ENCODE assay signal across 10 cellular contexts in genomic region chr19:29084266-29084665, GRCh38.
A peak's percentile ranks its signal among the peaks of the same experiment; 100 is the strongest.
DNase-seq lines count a peak whose midpoint lies in the region; ATAC-seq, FAIRE-seq and TF ChIP-seq lines count a peak whose summit lies in the region.
"Had no signal": no experiment of that assay in that cellular context is flagged by ENCODE, and none has a peak within 500 bp of the region (broad histone marks: within the 10 kb centered on the region; RNA-seq: fewer than 3 reads in every experiment).

No MANE protein-coding gene starts in this region.

- no peaks in the 10 kb centered on the region for H3K9me3 Mint-ChIP-seq in T-helper 2 cell treated with Interferon-gamma antibody and Interleukin-4, amounts not matched to agents 5 μg/mL and 100 μg/mL, for 36 hours
- H3K9me3 Mint-ChIP-seq in activated T-cell treated with anti-CD3 and anti-CD28 coated beads, Interleukin-2, amount 50 U/mL, for 4 hours = no peaks in the 10 kb centered on the region

- TF ChIP-seq EP300 in A549 (IDR thresholded peaks at IDR 0.05) = no peak

- H3K4me2 ChIP-seq in A549 (no peak overlapping the region), DND-41 (ENCODE audit: insufficient read depth, low read length) (no peak overlapping the region), MM.1S (ENCODE audit: low read depth, low read length) (no peak overlapping the region)

- peak in 1 of 2 experiments; percentile 36; a peak in 1 of 5 replicates for TF ChIP-seq RAD21 in A549 (conservative IDR thresholded peaks at IDR 0.05 in 1 of 2, IDR thresholded peaks at IDR 0.05 in 1 of 2)

- no peaks in the 10 kb centered on the region for H3K36me3 Mint-ChIP-seq in T-helper 2 cell treated with Interferon-gamma antibody and Interleukin-4, amounts not matched to agents 5 μg/mL and 100 μg/mL, for 36 hours (ENCODE audit: low read depth)
- no peaks in the 10 kb centered on the region for H3K36me3 Mint-ChIP-seq in activated T-cell treated with anti-CD3 and anti-CD28 coated beads, Interleukin-2, amount 50 U/mL, for 4 hours (ENCODE audit: insufficient read depth)

- FAIRE-seq in A549 (lab: Jason Lieb, UNC) = peak; percentile 61

- H3K27me3 Mint-ChIP-seq in T-helper 2 cell treated with Interferon-gamma antibody and Interleukin-4, amounts not matched to agents 5 μg/mL and 100 μg/mL, for 36 hours (ENCODE audit: low read depth) = no peaks in the 10 kb centered on the region
- no peaks in the 10 kb centered on the region for H3K27me3 Mint-ChIP-seq in activated T-cell treated with anti-CD3 and anti-CD28 coated beads, Interleukin-2, amount 50 U/mL, for 4 hours (ENCODE audit: low read depth)

- WGBS in A549 (ENCODE audit: missing lambda C conversion rate) = under 1% methylated on average over 9 of the region's 9 CpGs

- H3K9me3 ChIP-seq in A549 = no peaks in the 10 kb centered on the region
- H3K9me3 ChIP-seq in DND-41 (ENCODE audit: insufficient read depth, low read length, severe bottlenecking) = no peaks in the 10 kb centered on the region
- H3K9me3 ChIP-seq in MM.1S (replicated peaks; ENCODE audit: insufficient read depth, low read length) = no peaks in the 10 kb centered on the region

- H3F3A ChIP-seq in MM.1S (ENCODE audit: insufficient read depth, low read length) = no peaks in the 10 kb centered on the region

- no peak overlapping the region for H2AFZ ChIP-seq in DND-41 (ENCODE audit: low read depth, low read length)
- no peak overlapping the region for H2AFZ ChIP-seq in MM.1S (ENCODE audit: low read length)

- H3K27me3 ChIP-seq in DND-41 (ENCODE audit: insufficient read depth, low read length, poor library complexity) (peaks cover 2% of the 10 kb centered on the region), MM.1S (replicated peaks; ENCODE audit: insufficient read depth, low read length) (peaks cover 44% of the 10 kb centered on the region)

- CTCF ChIA-PET in A549 (lab: Yijun Ruan, JAX) = interaction anchor here (1.1 to 1.3 kb wide), 3 partner anchors 8 to 94 kb away, joined by 3 to 4 read pairs (median 3); no protein-coding TSS in a partner anchor

- no peaks in the 10 kb centered on the region for H3K9me2 ChIP-seq in MM.1S (replicated peaks; ENCODE audit: insufficient read depth, low read length)

- no peaks in the 10 kb centered on the region for H3K79me2 ChIP-seq in DND-41 (ENCODE audit: insufficient read depth, low read length)
- no peaks in the 10 kb centered on the region for H3K79me2 ChIP-seq in MM.1S (ENCODE audit: low read length)

- no peaks in the 10 kb centered on the region; the same call in 1 of the 2 replicates for H4K20me1 ChIP-seq in DND-41 (ENCODE audit: insufficient read depth, low read length)
- H4K20me1 ChIP-seq in MM.1S (ENCODE audit: insufficient read depth, low read length) = no peaks in the 10 kb centered on the region

- H3K4me1 ChIP-seq in A549 (no peaks in the 10 kb centered on the region), DND-41 (ENCODE audit: insufficient read depth, low read length) (no peaks in the 10 kb centered on the region), MM.1S (ENCODE audit: low read length) (no peaks in the 10 kb centered on the region)

- H3K27ac ChIP-seq in A549 = no peak overlapping the region
- H3K27ac ChIP-seq in DND-41 (ENCODE audit: low read length) = no peak overlapping the region
- no peak overlapping the region for H3K27ac ChIP-seq in MM.1S (ENCODE audit: low read length)

- no peak overlapping the region for H3K4me3 ChIP-seq in A549
- H3K4me3 ChIP-seq in DND-41 (ENCODE audit: low read depth in 1 of 2, low read length in 2 of 2) = no peak overlapping the region
- H3K4me3 ChIP-seq in MM.1S (ENCODE audit: low read length) = no peak overlapping the region
- H3K4me3 ChIP-seq in epithelial cell of proximal tubule (ENCODE audit: low read depth, low read length) = no peak overlapping the region

- DNase-seq in A549 (ENCODE audit: low read depth in 1 of 2, low spot score in 1 of 2) = peak; percentile 55 to 57
- DNase-seq in DND-41 = no peak
- DNase-seq in MM.1S = no peak
- no peak for DNase-seq in epithelial cell of proximal tubule (ENCODE audit: low read depth)
- DNase-seq in T-helper 2 cell treated with Interferon-gamma antibody and Interleukin-4, amounts not matched to agents 5 μg/mL and 100 μg/mL, for 36 hours (ENCODE audit: low spot score) = no peak
- DNase-seq in activated T-cell treated with anti-CD3 and anti-CD28 coated beads, Interleukin-2, amount 50 U/mL, for 4 hours = no peak
- no peak for DNase-seq in NCI-H1048 (lab: John Stamatoyannopoulos, UW)
- DNase-seq: DMS79 treated with DMSO at 0.1 percent for 48 hours, NCI-H1694 had no signal

- POLR2A ChIA-PET in A549 (lab: Yijun Ruan, JAX) = no interaction called here

- no peak overlapping the region for H3K4me3 Mint-ChIP-seq in T-helper 2 cell treated with Interferon-gamma antibody and Interleukin-4, amounts not matched to agents 5 μg/mL and 100 μg/mL, for 36 hours
- no peak overlapping the region for H3K4me3 Mint-ChIP-seq in activated T-cell treated with anti-CD3 and anti-CD28 coated beads, Interleukin-2, amount 50 U/mL, for 4 hours

- TF ChIP-seq CTCF in A549 (IDR thresholded peaks at IDR 0.05) = peak; percentile 24; the same call in 2 of the 3 replicates
- TF ChIP-seq CTCF in DND-41 (IDR thresholded peaks at IDR 0.05; ENCODE audit: borderline replicate concordance, extremely low read depth, low read length, poor library complexity, severe bottlenecking) = peak; percentile 51
- peak; percentile 31 for TF ChIP-seq CTCF in MM.1S (IDR thresholded peaks at IDR 0.05; ENCODE audit: low read length)
- TF ChIP-seq CTCF in epithelial cell of proximal tubule (conservative IDR thresholded peaks at IDR 0.05; ENCODE audit: low read depth, low read length) = peak; percentile 68

- TF ChIP-seq POLR2A in A549 (IDR thresholded peaks at IDR 0.05; ENCODE audit: low read length) = no peak

- H3K9ac ChIP-seq in DND-41 (ENCODE audit: low read depth, low read length) = no peak overlapping the region
- no peak overlapping the region for H3K9ac ChIP-seq in MM.1S (ENCODE audit: low read length)

- ATAC-seq in A549 (peak; percentile 68 to 89; a peak in 5 of 6 replicates), DND-41 (ENCODE audit: insufficient read depth, low read depth) (no peak), HG03442 (IDR thresholded peaks at IDR 0.05; ENCODE audit: unreplicated experiment) (no peak)
- no peak for ATAC-seq in activated T-cell treated with anti-CD3 and anti-CD28 coated beads, Interleukin-2, amount 50 U/mL, for 4 hours

- no peaks in the 10 kb centered on the region for H3K4me1 Mint-ChIP-seq in T-helper 2 cell treated with Interferon-gamma antibody and Interleukin-4, amounts not matched to agents 5 μg/mL and 100 μg/mL, for 36 hours (ENCODE audit: low read depth)
- H3K4me1 Mint-ChIP-seq in activated T-cell treated with anti-CD3 and anti-CD28 coated beads, Interleukin-2, amount 50 U/mL, for 4 hours (ENCODE audit: low read depth) = no peaks in the 10 kb centered on the region

- no peak overlapping the region for H3K27ac Mint-ChIP-seq in T-helper 2 cell treated with Interferon-gamma antibody and Interleukin-4, amounts not matched to agents 5 μg/mL and 100 μg/mL, for 36 hours

- H3K36me3 ChIP-seq in DND-41 (ENCODE audit: insufficient read depth, low read length) (no peaks in the 10 kb centered on the region), MM.1S (replicated peaks; ENCODE audit: insufficient read depth, low read length) (no peaks in the 10 kb centered on the region)

TF ChIP-seq in A549, 52 proteins besides CTCF, POLR2A, EP300 and RAD21:
- no peak for TF ChIP-seq BCL3 (IDR thresholded peaks at IDR 0.05)
- TF ChIP-seq SMC3 (IDR thresholded peaks at IDR 0.05) = 0 out of 3 replicates have a peak, but pooled peaks have one; percentile 20

Comparison
In these comparisons a context has a peak if more than half of its experiments do, and no peak if none do; other contexts are left out.
1. ATAC-seq: peak in A549 (2 of 2); none in DND-41 (single experiment), activated T-cell treated with anti-CD3 and anti-CD28 coated beads, Interleukin-2, amount 50 U/mL, for 4 hours (0 of 2) and HG03442 (single experiment).
2. DNase-seq: peak in A549 (2 of 2); none in DND-41 (single experiment), MM.1S (single experiment), epithelial cell of proximal tubule (single experiment), T-helper 2 cell treated with Interferon-gamma antibody and Interleukin-4, amounts not matched to agents 5 μg/mL and 100 μg/mL, for 36 hours (single experiment), activated T-cell treated with anti-CD3 and anti-CD28 coated beads, Interleukin-2, amount 50 U/mL, for 4 hours (single experiment) and NCI-H1048 (single experiment).
3. Peak in every context shown above with its lines, with median percentiles within 50 percentile points of each other: CTCF ChIP-seq.